In genomic region chr6:52994031-52994788, GRCh38 we compare ENCODE assay signal across 8 cellular contexts. TPM values are rescaled to one million over a fixed set of nuclear protein-coding genes. Genes with fewer than 3 reads are reported as not detected.
DNase-seq lines count a peak whose midpoint lies in the region; ATAC-seq and TF ChIP-seq lines count a peak whose summit lies in the region.

No MANE protein-coding gene starts in this region.

- H2AFZ ChIP-seq in SU-DHL-6 (ENCODE audit: low read depth, low read length, severe bottlenecking): peak overlapping the region; percentile 99

- peak overlapping the region; percentile 85 for H3K4me2 ChIP-seq in SU-DHL-6 (ENCODE audit: low read depth, low read length, poor library complexity, severe bottlenecking)

- no peaks in the 10 kb centered on the region for H3K79me2 ChIP-seq in SU-DHL-6 (ENCODE audit: insufficient read depth, low read length)

- H3K9me2 ChIP-seq in SU-DHL-6 (replicated peaks; ENCODE audit: insufficient read depth, low read length): no peaks in the 10 kb centered on the region

- peaks cover 0 to 5% (median 0%) of the 10 kb centered on the region in 3 donors for H3K27me3 Mint-ChIP-seq in naive B cell

- no peak overlapping the region for H3K27ac ChIP-seq in SU-DHL-6 (ENCODE audit: low read depth, low read length)
- peak overlapping the region; percentile 94 to 96 (median 95) for H3K27ac ChIP-seq in esophagus squamous epithelium

- peaks cover 13% of the 10 kb centered on the region for H3F3A ChIP-seq in SU-DHL-6 (ENCODE audit: insufficient read depth)

- H3K4me1 Mint-ChIP-seq in naive B cell: peaks cover 23 to 31% (median 26%) of the 10 kb centered on the region in 3 donors

- no peak for TF ChIP-seq CTCF in SU-DHL-6 (IDR thresholded peaks at IDR 0.05; ENCODE audit: insufficient read depth, low read length, poor library complexity, severe bottlenecking)
- TF ChIP-seq CTCF in esophagus squamous epithelium (IDR thresholded peaks at IDR 0.05): no peak

- H3K27me3 ChIP-seq in SU-DHL-6 (ENCODE audit: low read length): no peaks in the 10 kb centered on the region
- no peaks in the 10 kb centered on the region for H3K27me3 ChIP-seq in esophagus squamous epithelium

- H3K4me1 ChIP-seq in esophagus squamous epithelium: peaks cover 3 to 60% (median 8%) of the 10 kb centered on the region in 3 donors

- intact Hi-C loops in esophagus squamous epithelium (cut with DNase I): no loop called here

- WGBS in esophagus squamous epithelium, 2 donors: 14 to 18% methylated on average over 27 to 28 of the region's 28 CpGs

- peak; percentile 71 for DNase-seq in ELR (ENCODE audit: low read depth)
- DNase-seq in esophagus squamous epithelium (lab: John Stamatoyannopoulos, UW): no peak
- no peak for DNase-seq in naive B cell
- no peak for DNase-seq in NCI-H1436 treated with DMSO at 0.1 percent for 48 hours (lab: John Stamatoyannopoulos, UW)

- no peaks in the 10 kb centered on the region for H4K20me1 ChIP-seq in SU-DHL-6 (ENCODE audit: low read depth, low read length)

- H3K27ac Mint-ChIP-seq in naive B cell: peak overlapping the region in 5 of 6 donors; percentile 20 to 100 (median 100)

- ATAC-seq in HG03378 (IDR thresholded peaks at IDR 0.05; ENCODE audit: unreplicated experiment) (peak; percentile 3), naive B cell (ENCODE audit: low read depth in 2 of 2) (no peak), GM21515 (IDR thresholded peaks at IDR 0.05; ENCODE audit: unreplicated experiment) (no peak), HG03108 (IDR thresholded peaks at IDR 0.05; ENCODE audit: unreplicated experiment) (no peak)

- H3K9me3 Mint-ChIP-seq in naive B cell: peaks cover 0 to 7% (median 0%) of the 10 kb centered on the region in 7 donors

- H3K36me3 Mint-ChIP-seq in naive B cell: peaks cover 0 to 6% of the 10 kb centered on the region in 2 donors

- H3K9me3 ChIP-seq in SU-DHL-6 (ENCODE audit: insufficient read depth, low read length) (no peaks in the 10 kb centered on the region), esophagus squamous epithelium (no peaks in the 10 kb centered on the region)

- H3K9ac ChIP-seq in SU-DHL-6 (ENCODE audit: low read length): peak overlapping the region; percentile 63

- peak overlapping the region; percentile 76 for H3K4me3 ChIP-seq in SU-DHL-6 (ENCODE audit: insufficient read depth, low read length, poor library complexity, severe bottlenecking)
- H3K4me3 ChIP-seq in esophagus squamous epithelium: peak overlapping the region; percentile 72 to 80 (median 78)

- no peak for TF ChIP-seq POLR2A in esophagus squamous epithelium (IDR thresholded peaks at IDR 0.05)

- H3K36me3 ChIP-seq in SU-DHL-6 (ENCODE audit: low read length): no peaks in the 10 kb centered on the region
- H3K36me3 ChIP-seq in esophagus squamous epithelium: peaks cover 0 to 5% (median 0%) of the 10 kb centered on the region in 3 donors

- H3K4me3 Mint-ChIP-seq in naive B cell: peak overlapping the region; percentile 94 to 100 (median 96)

RNA-seq across cellular contexts. Expression of gene GSTA4, which starts 0.9 kb away (rescaled TPM):
- total RNA-seq in esophagus squamous epithelium: 100 to 1,000 TPM in 1 of 4 donors, 10 to 100 TPM in 3; 50.4 to 110 (median 84.4) TPM
- 10 to 100 TPM in 2 of 6 donors, 1 to 10 TPM in 4; 6.7 to 16.1 (median 8.3) TPM for polyA plus RNA-seq in naive B cell (ENCODE audit: low read depth in 6 of 6)
